Comparison of ENCODE assay signal across 9 cellular contexts in the genomic region with DNA sequence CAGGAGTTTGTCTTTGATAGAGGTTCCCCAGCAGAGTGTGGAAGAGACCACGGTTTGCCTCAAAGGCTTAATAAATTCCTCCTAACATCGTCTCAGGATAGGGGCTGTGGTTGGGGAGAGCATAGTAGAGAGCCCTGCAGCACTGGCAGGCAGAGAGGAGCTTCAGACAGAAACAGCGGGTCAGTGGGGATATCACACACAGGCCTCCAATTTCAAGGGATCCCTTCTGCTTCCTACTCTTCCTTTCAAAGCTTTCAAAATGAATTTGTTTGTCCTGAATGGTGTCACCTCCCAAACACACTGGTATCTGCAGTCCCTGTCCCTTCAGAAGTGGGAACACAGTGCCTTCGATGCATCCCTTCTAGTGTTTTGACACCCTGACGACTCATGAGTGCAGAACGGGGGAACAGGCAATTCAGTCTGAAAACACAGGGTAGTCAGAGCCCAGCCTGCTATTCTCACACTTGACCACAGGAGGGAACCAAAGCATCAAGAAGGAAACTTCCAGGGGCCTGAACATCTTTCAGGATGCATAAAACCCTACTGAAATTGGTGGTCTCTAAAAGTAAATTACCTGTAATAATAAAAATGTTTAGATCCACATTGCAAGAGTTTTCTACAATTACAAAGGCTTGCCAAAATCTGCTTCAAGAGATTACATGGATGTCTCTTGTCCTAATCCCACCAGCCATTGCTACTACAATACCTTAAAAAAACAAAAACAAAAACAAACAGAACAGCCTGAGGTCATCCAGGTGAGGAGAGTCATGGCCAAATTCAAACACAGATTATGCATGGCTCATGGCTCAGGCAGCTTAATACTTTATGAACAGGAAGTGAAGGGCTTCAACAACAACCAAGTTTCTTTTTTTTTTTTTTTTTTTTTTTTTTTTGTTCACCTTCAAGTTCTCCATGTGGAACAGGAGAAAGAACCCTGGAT. TPM values are rescaled to one million over a fixed set of nuclear protein-coding genes. Genes with fewer than 3 reads are reported as not detected.
DNase-seq lines count a peak whose midpoint lies in the region; ATAC-seq, FAIRE-seq and TF ChIP-seq lines count a peak whose summit lies in the region.
"Had no signal": no experiment of that assay in that cellular context is flagged by ENCODE, and none has a peak within 500 bp of the region (broad histone marks: within the 10 kb centered on the region; RNA-seq: fewer than 3 reads in every experiment).

No MANE protein-coding gene starts in this region.

- H3K4me3 ChIP-seq in endothelial cell of umbilical vein (replicated peaks in 1 of 3; ENCODE audit: insufficient read depth in 1 of 3, low read depth in 1 of 3, low read length in 3 of 3) = no peak overlapping the region

- peak overlapping the region; percentile 17 for H2AFZ ChIP-seq in endothelial cell of umbilical vein (ENCODE audit: low read depth, low read length)

- H3K9me1 ChIP-seq in endothelial cell of umbilical vein (replicated peaks; ENCODE audit: control insufficient read depth, extremely low read depth, insufficient read depth, low read length) = no peaks in the 10 kb centered on the region

- no peak overlapping the region for H3K9ac ChIP-seq in endothelial cell of umbilical vein (replicated peaks; ENCODE audit: extremely low read depth, insufficient read depth, low read length)

- H3K36me3 ChIP-seq in endothelial cell of umbilical vein (ENCODE audit: control insufficient read depth in 2 of 2, extremely low read depth in 1 of 2, insufficient read depth in 2 of 2, low read length in 2 of 2) = no peaks in the 10 kb centered on the region

- peak; percentile 56 for ATAC-seq in GM18502 (IDR thresholded peaks at IDR 0.05; ENCODE audit: poor library complexity, unreplicated experiment)
- peak; percentile 48 for ATAC-seq in HG03439 (IDR thresholded peaks at IDR 0.05; ENCODE audit: unreplicated experiment)
- peak; percentile 42 for ATAC-seq in stimulated activated naive CD8-positive, alpha-beta T cell treated with anti-CD3 and anti-CD28 coated beads, Interleukin-15, Interleukin-2, amounts not matched to agents 100 U/mL and 50 U/mL, for 24 hours

- FAIRE-seq in endothelial cell of umbilical vein (lab: Jason Lieb, UNC) = peak; percentile 93

- no peaks in the 10 kb centered on the region for H3K27me3 ChIP-seq in endothelial cell of umbilical vein (ENCODE audit: control insufficient read depth in 2 of 2, insufficient read depth in 2 of 2, low read length in 2 of 2)

- H3K79me2 ChIP-seq in endothelial cell of umbilical vein (ENCODE audit: control insufficient read depth, insufficient read depth, low read length) = no peaks in the 10 kb centered on the region

- dilution Hi-C loops in endothelial cell of umbilical vein (cut with MboI; ENCODE audit: extremely low pct_ligation_motif_present, low sequenced_read_pairs) = no loop called here

- H3K4me1 ChIP-seq in endothelial cell of umbilical vein (ENCODE audit: control insufficient read depth, extremely low read depth, insufficient read depth, low read length) = peaks cover 5% of the 10 kb centered on the region

- BruUV-seq in endothelial cell of umbilical vein (replicated peaks; lab: Mats Ljungman, UMichigan) = no TSS peak

- DNase-seq in ACHN (peak; percentile 62), NOMO-1 treated with DMSO at 0.1 percent for 48 hours (lab: John Stamatoyannopoulos, UW; ENCODE audit: unreplicated experiment) (peak; percentile 82), endothelial cell of umbilical vein (ENCODE audit: low read depth, low spot score) (peak; percentile 65), myocyte (ENCODE audit: low read depth) (peak; percentile 73)
- peak; percentile 72 for DNase-seq in activated CD8-positive, alpha-beta memory T cell treated with anti-CD3 and anti-CD28 coated beads, Interleukin-2, amount 50 U/mL, for 48 hours
- peak; percentile 63 for DNase-seq in stimulated activated naive CD8-positive, alpha-beta T cell treated with anti-CD3 and anti-CD28 coated beads, Interleukin-15, Interleukin-2, amounts not matched to agents 100 U/mL and 50 U/mL, for 24 hours

- in situ Hi-C loops in ACHN (cut with HindIII; ENCODE audit: low pct_ligation_motif_present, low pct_unique_long_range_greater_than_20kb, low sequenced_read_pairs) = no loop called here

- CTCF ChIA-PET in endothelial cell of umbilical vein (lab: Charles Lee) = interaction anchor here (0.6 to 6.5 kb wide), 43 partner anchors 8 to 993 kb away, joined by 3 to 148 read pairs (median 4); a partner anchor contains a TSS

- intact Hi-C loops in endothelial cell of umbilical vein (cut with micrococcal nuclease) = loop anchor here (1.0 to 2.0 kb wide), 7 partner anchors 26 to 408 kb away; no protein-coding TSS in a partner anchor

- TF ChIP-seq CTCF in endothelial cell of umbilical vein (IDR thresholded peaks at IDR 0.05; ENCODE audit: extremely low read depth in 1 of 2, insufficient read depth in 1 of 2, low read depth in 1 of 2, low read length in 2 of 2) = peak; percentile 75 to 78

- no peak for TF ChIP-seq POLR2A in endothelial cell of umbilical vein (IDR thresholded peaks at IDR 0.05; ENCODE audit: low read depth, low read length)

- POLR2A ChIA-PET in endothelial cell of umbilical vein (lab: Charles Lee) = no interaction called here

- H3K27ac ChIP-seq in endothelial cell of umbilical vein (ENCODE audit: insufficient read depth, low read depth, low read length) = no peak overlapping the region

- H3K4me2 ChIP-seq in endothelial cell of umbilical vein (ENCODE audit: insufficient read depth, low read length) = no peak overlapping the region

- no peaks in the 10 kb centered on the region for H3K9me3 ChIP-seq in endothelial cell of umbilical vein (replicated peaks; ENCODE audit: control insufficient read depth, insufficient read depth, low read length)

- H4K20me1 ChIP-seq in endothelial cell of umbilical vein (replicated peaks; ENCODE audit: control insufficient read depth, extremely low read depth, insufficient read depth, low read length) = no peaks in the 10 kb centered on the region

TF ChIP-seq in endothelial cell of umbilical vein, 7 proteins besides CTCF, POLR2A, EP300 and RAD21:
- TF ChIP-seq EZH2 (IDR thresholded peaks at IDR 0.05; ENCODE audit: borderline replicate concordance, low read depth, low read length, severe bottlenecking) = no peak
- no peak for TF ChIP-seq MYC (IDR thresholded peaks at IDR 0.05; ENCODE audit: low read depth, low read length)
- TF ChIP-seq, protein P1, sequence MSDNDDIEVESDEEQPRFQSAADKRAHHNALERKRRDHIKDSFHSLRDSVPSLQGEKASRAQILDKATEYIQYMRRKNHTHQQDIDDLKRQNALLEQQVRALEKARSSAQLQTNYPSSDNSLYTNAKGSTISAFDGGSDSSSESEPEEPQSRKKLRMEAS (IDR thresholded peaks at IDR 0.05; ENCODE audit: insufficient read depth, insufficient read length) = no peak
- TF ChIP-seq POLR2AphosphoS5 (IDR thresholded peaks at IDR 0.05; ENCODE audit: insufficient read depth, low read depth, low read length) = no peak
- no peak for TF ChIP-seq FOS (IDR thresholded peaks at IDR 0.05; ENCODE audit: borderline replicate concordance, insufficient read depth, low read length)
- no peak for TF ChIP-seq GATA2 (IDR thresholded peaks at IDR 0.05; ENCODE audit: insufficient read depth, insufficient read length, low read depth, low read length)
- no peak for TF ChIP-seq JUN (IDR thresholded peaks at IDR 0.05; ENCODE audit: borderline replicate concordance, insufficient read depth, insufficient read length, low read depth)

RNA-seq across cellular contexts. Expression of a gene that starts 49.8 kb away (rescaled TPM):
- total RNA-seq in endothelial cell of umbilical vein (not detected in 2 replicates), myocyte (not detected in 2 replicates)
- 0.01 and 0.02 TPM in 2 replicates for polyA plus RNA-seq in endothelial cell of umbilical vein
- polyA plus RNA-seq in endothelial cell of umbilical vein (2011; cell fraction: cytosol; rRNA removed) = not detected in 2 replicates
- not detected in 2 replicates for polyA plus RNA-seq in endothelial cell of umbilical vein (2011; cell fraction: nucleus; rRNA removed)
- polyA plus RNA-seq in endothelial cell of umbilical vein (2012) = not detected in 2 replicates
- polyA minus RNA-seq in endothelial cell of umbilical vein = not detected in 2 replicates
- not detected for polyA minus RNA-seq in endothelial cell of umbilical vein (2011; cell fraction: cytosol; rRNA and poly(A)+ RNA removed)
- polyA minus RNA-seq in endothelial cell of umbilical vein (2011; cell fraction: nucleus; rRNA and poly(A)+ RNA removed) = not detected in 2 replicates
- 0.05 TPM for polyA plus RNA-seq in myocyte (2012)
- polyA plus RNA-seq: urinary bladder had no signal

RNA-seq across cellular contexts. Expression of a gene that starts 58.9 kb away (rescaled TPM):
- total RNA-seq in endothelial cell of umbilical vein (not detected in 2 replicates), myocyte (not detected in 2 replicates)
- not detected in 2 replicates for polyA plus RNA-seq in endothelial cell of umbilical vein
- polyA plus RNA-seq in endothelial cell of umbilical vein (2011; cell fraction: cytosol; rRNA removed) = not detected in 2 replicates
- not detected in 2 replicates for polyA plus RNA-seq in endothelial cell of umbilical vein (2011; cell fraction: nucleus; rRNA removed)
- not detected in 2 replicates for polyA plus RNA-seq in endothelial cell of umbilical vein (2012)
- polyA minus RNA-seq in endothelial cell of umbilical vein = not detected in 2 replicates
- not detected for polyA minus RNA-seq in endothelial cell of umbilical vein (2011; cell fraction: cytosol; rRNA and poly(A)+ RNA removed)
- polyA minus RNA-seq in endothelial cell of umbilical vein (2011; cell fraction: nucleus; rRNA and poly(A)+ RNA removed) = not detected in 2 replicates
- 0.09 TPM for polyA plus RNA-seq in myocyte (2012)
